Comparison of ENCODE assay signal across 24 cellular contexts in genomic region chr2:558302-558642, GRCh38.
"Had no signal": no experiment of that assay in that cellular context is flagged by ENCODE, and none has a peak within 500 bp of the region (broad histone marks: within the 10 kb centered on the region; RNA-seq: fewer than 3 reads in every experiment).

No MANE protein-coding gene starts in this region.

- H3K27ac Mint-ChIP-seq: activated naive CD4-positive, alpha-beta T cell treated with anti-CD3 and anti-CD28 coated beads, Interleukin-2, amount 10 ng/mL, durations not matched to agents 7 days and 5 days; activated naive CD8-positive, alpha-beta T cell treated with anti-CD3 and anti-CD28 coated beads, Interleukin-2, amount 50 U/mL, for 24 hours; dendritic cell treated with granulocyte-macrophage colony-stimulating factor and Interleukin-4, amounts not matched to agents 40 ng/mL and 50 ng/mL, for 4 days; endodermal cell; mesothelial cell of epicardium; naive B cell; progenitor cell of endocrine pancreas; stimulated activated memory B cell treated with anti-CD40 and anti-IgM and Interleukin-4, amounts not matched to agents 10 μg/mL and 1 μg/mL and 100 μg/mL, for 72 hours; T-helper 2 cell treated with Interferon-gamma antibody and Interleukin-4, amounts not matched to agents 5 μg/mL and 100 μg/mL, for 36 hours; type B pancreatic cell had no signal

- H3K27ac ChIP-seq: breast epithelium, foreskin keratinocyte, ovary had no signal

- H3K4me1 Mint-ChIP-seq: activated naive CD4-positive, alpha-beta T cell treated with anti-CD3 and anti-CD28 coated beads, Interleukin-2, amount 10 ng/mL, durations not matched to agents 7 days and 5 days; endodermal cell; mesothelial cell of epicardium had no signal

- H3K4me1 ChIP-seq: breast epithelium, foreskin keratinocyte had no signal

- H3K4me3 ChIP-seq: ovary had no signal

- H3K4me3 Mint-ChIP-seq: activated naive CD4-positive, alpha-beta T cell treated with anti-CD3 and anti-CD28 coated beads, Interleukin-2, amount 10 ng/mL, durations not matched to agents 7 days and 5 days; activated naive CD8-positive, alpha-beta T cell treated with anti-CD3 and anti-CD28 coated beads, Interleukin-2, amount 50 U/mL, for 24 hours; dendritic cell treated with granulocyte-macrophage colony-stimulating factor and Interleukin-4, amounts not matched to agents 40 ng/mL and 50 ng/mL, for 4 days; endodermal cell; mesothelial cell of epicardium; stimulated activated memory B cell treated with anti-CD40 and anti-IgM and Interleukin-4, amounts not matched to agents 10 μg/mL and 1 μg/mL and 100 μg/mL, for 72 hours; T-helper 2 cell treated with Interferon-gamma antibody and Interleukin-4, amounts not matched to agents 5 μg/mL and 100 μg/mL, for 36 hours; type B pancreatic cell had no signal

- H3K36me3 Mint-ChIP-seq: activated naive CD4-positive, alpha-beta T cell treated with anti-CD3 and anti-CD28 coated beads, Interleukin-2, amount 10 ng/mL, durations not matched to agents 7 days and 5 days; mesothelial cell of epicardium; naive B cell; stimulated activated memory B cell treated with anti-CD40 and anti-IgM and Interleukin-4, amounts not matched to agents 10 μg/mL and 1 μg/mL and 100 μg/mL, for 72 hours; type B pancreatic cell had no signal

- H3K9me3 Mint-ChIP-seq: activated naive CD4-positive, alpha-beta T cell treated with anti-CD3 and anti-CD28 coated beads, Interleukin-2, amount 10 ng/mL, durations not matched to agents 7 days and 5 days; activated naive CD8-positive, alpha-beta T cell treated with anti-CD3 and anti-CD28 coated beads, Interleukin-2, amount 50 U/mL, for 24 hours; dendritic cell treated with granulocyte-macrophage colony-stimulating factor and Interleukin-4, amounts not matched to agents 40 ng/mL and 50 ng/mL, for 4 days; endodermal cell; mesothelial cell of epicardium; stimulated activated memory B cell treated with anti-CD40 and anti-IgM and Interleukin-4, amounts not matched to agents 10 μg/mL and 1 μg/mL and 100 μg/mL, for 72 hours; T-helper 2 cell treated with Interferon-gamma antibody and Interleukin-4, amounts not matched to agents 5 μg/mL and 100 μg/mL, for 36 hours; type B pancreatic cell had no signal

- H3K27me3 Mint-ChIP-seq: dendritic cell treated with granulocyte-macrophage colony-stimulating factor and Interleukin-4, amounts not matched to agents 40 ng/mL and 50 ng/mL, for 4 days had no signal

- H3K9me3 ChIP-seq: breast epithelium, ovary had no signal

- DNase-seq: activated CD4-positive, alpha-beta T cell treated with anti-CD3 and anti-CD28 coated beads for 4 hours; activated CD4-positive, alpha-beta T cell treated with anti-CD3 and anti-CD28 coated beads, Interleukin-2, amount 50 U/mL, for 4 hours; activated effector memory CD4-positive, alpha-beta T cell treated with anti-CD3 and anti-CD28 coated beads, Interleukin-2, amount 50 U/mL, for 16 hours; activated naive CD4-positive, alpha-beta T cell treated with anti-CD3 and anti-CD28 coated beads, Interleukin-2, amount 10 ng/mL, durations not matched to agents 7 days and 5 days; activated naive CD8-positive, alpha-beta T cell treated with anti-CD3 and anti-CD28 coated beads, Interleukin-2, amount 50 U/mL, for 24 hours; activated T-cell treated with anti-CD3 and anti-CD28 coated beads for 4 hours; central memory CD4-positive, alpha-beta T cell; endodermal cell; foreskin keratinocyte; kidney glomerular epithelial cell; naive B cell; retina; small intestine; stimulated activated CD4-positive, alpha-beta T cell treated with anti-CD3 and anti-CD28 coated beads, Interleukin-4, amount 100 ng/mL, for 24 hours; T-helper 1 cell had no signal

- ATAC-seq: activated naive CD8-positive, alpha-beta T cell treated with anti-CD3 and anti-CD28 coated beads, Interleukin-2, amount 50 U/mL, for 24 hours; esophagus mucosa; foreskin keratinocyte; stimulated activated memory B cell treated with anti-CD40 and anti-IgM and Interleukin-4, amounts not matched to agents 10 μg/mL and 1 μg/mL and 100 μg/mL, for 72 hours had no signal

- H3K36me3 ChIP-seq: breast epithelium, ovary had no signal

- H3K27me3 ChIP-seq: foreskin keratinocyte, ovary had no signal
